ENCODE assay signal across 10 cellular contexts in the genomic region with DNA sequence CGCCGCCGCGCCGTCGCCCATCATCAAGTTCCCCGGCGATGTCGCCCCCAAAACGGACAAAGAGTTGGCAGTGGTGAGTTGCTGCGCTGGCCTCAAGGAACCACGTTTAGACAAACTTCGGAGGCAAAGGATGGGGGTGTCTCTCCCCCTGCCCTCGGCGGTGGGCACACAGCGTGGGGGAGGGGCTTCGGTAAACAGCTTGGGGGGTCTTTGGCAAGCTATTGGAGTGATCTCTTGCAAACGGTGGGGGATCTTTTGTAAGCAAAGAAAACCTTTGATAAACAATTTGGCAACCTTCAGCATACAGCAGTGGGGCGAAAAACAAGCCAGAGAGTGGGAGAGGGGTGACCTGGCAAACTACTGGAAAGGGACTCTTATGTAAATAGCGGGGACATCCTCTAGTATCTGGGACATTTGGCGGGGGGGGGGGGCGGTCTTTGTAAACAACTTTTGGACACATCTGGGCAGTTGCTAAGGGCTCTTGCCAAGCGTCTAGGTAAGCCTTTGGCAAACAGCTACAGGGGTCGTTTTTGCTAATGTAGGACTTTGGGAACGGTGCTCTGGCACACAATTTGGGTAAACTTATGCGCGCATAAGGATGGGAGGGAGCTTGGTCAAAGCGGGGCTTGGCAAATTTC. TPM values are rescaled to one million over a fixed set of nuclear protein-coding genes. Genes with fewer than 3 reads are reported as not detected.
DNase-seq lines count a peak whose midpoint lies in the region; ATAC-seq and TF ChIP-seq lines count a peak whose summit lies in the region.
"Had no signal": no experiment of that assay in that cellular context is flagged by ENCODE, and none has a peak within 500 bp of the region (broad histone marks: within the 10 kb centered on the region; RNA-seq: fewer than 3 reads in every experiment).

No MANE protein-coding gene starts in this region.

- H3K79me2 ChIP-seq in neural cell (replicated peaks; ENCODE audit: insufficient read depth, low read length) = no peaks in the 10 kb centered on the region

- H2AFZ ChIP-seq in neural cell (ENCODE audit: low read depth, low read length) = no peak overlapping the region

- H3K9me3 Mint-ChIP-seq in naive thymus-derived CD8-positive, alpha-beta T cell = peaks cover 0 to 7% (median 0%) of the 10 kb centered on the region in 9 donors

- CTCF ChIA-PET in A673 (lab: Charles Lee) = interaction anchor here (0.7 kb wide), 1 partner anchor 1776 kb away, joined by 3 read pairs; a partner anchor contains a TSS

- H3K27ac Mint-ChIP-seq in naive thymus-derived CD8-positive, alpha-beta T cell = no peak overlapping the region

- H4K20me1 ChIP-seq in neural cell (ENCODE audit: insufficient read depth) = no peaks in the 10 kb centered on the region

- peak overlapping the region; percentile 63 for H3K4me3 ChIP-seq in A673 (ENCODE audit: low read depth, low read length, poor library complexity, severe bottlenecking)
- peak overlapping the region; percentile 56 for H3K4me3 ChIP-seq in NT2/D1 (ENCODE audit: insufficient read length, low read depth)
- peak overlapping the region; percentile 52 for H3K4me3 ChIP-seq in epithelial cell of proximal tubule (ENCODE audit: low read depth, low read length)
- peak overlapping the region; percentile 81 for H3K4me3 ChIP-seq in neural cell (ENCODE audit: low read length)

- POLR2A ChIA-PET in A673 (lab: Charles Lee; ENCODE audit: low non-redundant PET) = no interaction called here
- POLR2A ChIA-PET in naive thymus-derived CD8-positive, alpha-beta T cell (lab: Charles Lee) = no interaction called here

- intact Hi-C loops in A673 (cut with micrococcal nuclease; ENCODE audit: unreplicated experiment) = no loop called here

- BruUV-seq in A673 (replicated peaks; lab: Mats Ljungman, UMichigan) = no TSS peak

- DNase-seq in A673 (ENCODE audit: low spot score) (no peak), NT2/D1 (ENCODE audit: low read depth, low spot score) (no peak), epithelial cell of proximal tubule (ENCODE audit: low read depth) (no peak), H4 (ENCODE audit: low spot score) (no peak), NCI-H2029 treated with DMSO at 0.1 percent for 48 hours (lab: John Stamatoyannopoulos, UW) (no peak), DMS79 treated with DMSO at 0.1 percent for 48 hours (lab: John Stamatoyannopoulos, UW) (no peak)
- DNase-seq in naive thymus-derived CD8-positive, alpha-beta T cell = no peak
- DNase-seq: NCI-H1436 had no signal

- no peaks in the 10 kb centered on the region for H3K36me3 ChIP-seq in A673 (ENCODE audit: insufficient read depth, low read length, poor library complexity, severe bottlenecking)
- H3K36me3 ChIP-seq in NT2/D1 (ENCODE audit: insufficient read depth, insufficient read length, low read length) = peaks cover 34% of the 10 kb centered on the region
- H3K36me3 ChIP-seq in neural cell (ENCODE audit: insufficient read depth, low read length) = no peaks in the 10 kb centered on the region

- no peaks in the 10 kb centered on the region for H3K9me3 ChIP-seq in A673 (ENCODE audit: low read depth, low read length, poor library complexity, severe bottlenecking)
- no peaks in the 10 kb centered on the region for H3K9me3 ChIP-seq in NT2/D1 (ENCODE audit: insufficient read depth, low read length)
- no peaks in the 10 kb centered on the region for H3K9me3 ChIP-seq in neural cell (ENCODE audit: low read length)

- no peak for ATAC-seq in naive thymus-derived CD8-positive, alpha-beta T cell
- ATAC-seq: left colon had no signal

- H3K9ac ChIP-seq in NT2/D1 (ENCODE audit: insufficient read length, low read depth) (peak overlapping the region; percentile 66), neural cell (ENCODE audit: low read length) (peak overlapping the region; percentile 62)

- TF ChIP-seq CTCF in A673 (conservative IDR thresholded peaks at IDR 0.05; ENCODE audit: low read depth, low read length) = no peak
- TF ChIP-seq CTCF in epithelial cell of proximal tubule (conservative IDR thresholded peaks at IDR 0.05; ENCODE audit: low read depth, low read length) = no peak
- no peak for TF ChIP-seq CTCF in neural cell (IDR thresholded peaks at IDR 0.05; ENCODE audit: poor library complexity, severe bottlenecking)

- H3K36me3 Mint-ChIP-seq in naive thymus-derived CD8-positive, alpha-beta T cell = no peaks in the 10 kb centered on the region

- H3K27me3 ChIP-seq in A673 (replicated peaks; ENCODE audit: insufficient read depth, low read depth, low read length, poor library complexity) = peaks cover 5% of the 10 kb centered on the region
- peaks cover 27% of the 10 kb centered on the region for H3K27me3 ChIP-seq in NT2/D1 (ENCODE audit: insufficient read depth, insufficient read length)
- H3K27me3 ChIP-seq in neural cell (ENCODE audit: insufficient read depth, low read depth, low read length) = peaks cover 32% of the 10 kb centered on the region

- no peak for TF ChIP-seq EP300 in neural cell (conservative IDR thresholded peaks at IDR 0.05; ENCODE audit: poor library complexity, severe bottlenecking)

- no peak overlapping the region for H3K27ac ChIP-seq in A673 (ENCODE audit: low read depth, low read length, poor library complexity, severe bottlenecking)
- H3K27ac ChIP-seq in neural cell (ENCODE audit: low read length) = no peak overlapping the region

- no peaks in the 10 kb centered on the region for H3K9me2 ChIP-seq in neural cell (ENCODE audit: insufficient read depth, low read length)

- H3K27me3 Mint-ChIP-seq in naive thymus-derived CD8-positive, alpha-beta T cell = peaks cover 19 to 60% (median 40%) of the 10 kb centered on the region in 5 donors

- H3K4me1 Mint-ChIP-seq in naive thymus-derived CD8-positive, alpha-beta T cell = peaks cover 0 to 4% (median 3%) of the 10 kb centered on the region in 4 donors

- H3K4me2 ChIP-seq in neural cell (ENCODE audit: low read length) = peak overlapping the region; percentile 44

- H3F3A ChIP-seq in neural cell (ENCODE audit: insufficient read depth, low read length, poor library complexity, severe bottlenecking) = no peaks in the 10 kb centered on the region

- H3K4me1 ChIP-seq in A673 (ENCODE audit: insufficient read depth, low read length, poor library complexity, severe bottlenecking) (peaks cover 6% of the 10 kb centered on the region), NT2/D1 (ENCODE audit: insufficient read depth, insufficient read length) (peaks cover 14% of the 10 kb centered on the region)

- H3K4me3 Mint-ChIP-seq in naive thymus-derived CD8-positive, alpha-beta T cell = no peak overlapping the region

- no peak for TF ChIP-seq RAD21 in neural cell (conservative IDR thresholded peaks at IDR 0.05)

TF ChIP-seq in neural cell, 6 proteins besides CTCF, POLR2A, EP300 and RAD21:
- TF ChIP-seq SMC3 (conservative IDR thresholded peaks at IDR 0.05; ENCODE audit: poor library complexity) (no peak), EZH2 (IDR thresholded peaks at IDR 0.05; ENCODE audit: borderline replicate concordance, insufficient read depth, low read length, poor library complexity, severe bottlenecking) (no peak), POLR2AphosphoS5 (IDR thresholded peaks at IDR 0.05) (no peak), TAF1 (IDR thresholded peaks at IDR 0.05; ENCODE audit: low read depth) (no peak), MXI1 (conservative IDR thresholded peaks at IDR 0.05; ENCODE audit: poor library complexity, severe bottlenecking) (no peak)
- TF ChIP-seq, protein P1, sequence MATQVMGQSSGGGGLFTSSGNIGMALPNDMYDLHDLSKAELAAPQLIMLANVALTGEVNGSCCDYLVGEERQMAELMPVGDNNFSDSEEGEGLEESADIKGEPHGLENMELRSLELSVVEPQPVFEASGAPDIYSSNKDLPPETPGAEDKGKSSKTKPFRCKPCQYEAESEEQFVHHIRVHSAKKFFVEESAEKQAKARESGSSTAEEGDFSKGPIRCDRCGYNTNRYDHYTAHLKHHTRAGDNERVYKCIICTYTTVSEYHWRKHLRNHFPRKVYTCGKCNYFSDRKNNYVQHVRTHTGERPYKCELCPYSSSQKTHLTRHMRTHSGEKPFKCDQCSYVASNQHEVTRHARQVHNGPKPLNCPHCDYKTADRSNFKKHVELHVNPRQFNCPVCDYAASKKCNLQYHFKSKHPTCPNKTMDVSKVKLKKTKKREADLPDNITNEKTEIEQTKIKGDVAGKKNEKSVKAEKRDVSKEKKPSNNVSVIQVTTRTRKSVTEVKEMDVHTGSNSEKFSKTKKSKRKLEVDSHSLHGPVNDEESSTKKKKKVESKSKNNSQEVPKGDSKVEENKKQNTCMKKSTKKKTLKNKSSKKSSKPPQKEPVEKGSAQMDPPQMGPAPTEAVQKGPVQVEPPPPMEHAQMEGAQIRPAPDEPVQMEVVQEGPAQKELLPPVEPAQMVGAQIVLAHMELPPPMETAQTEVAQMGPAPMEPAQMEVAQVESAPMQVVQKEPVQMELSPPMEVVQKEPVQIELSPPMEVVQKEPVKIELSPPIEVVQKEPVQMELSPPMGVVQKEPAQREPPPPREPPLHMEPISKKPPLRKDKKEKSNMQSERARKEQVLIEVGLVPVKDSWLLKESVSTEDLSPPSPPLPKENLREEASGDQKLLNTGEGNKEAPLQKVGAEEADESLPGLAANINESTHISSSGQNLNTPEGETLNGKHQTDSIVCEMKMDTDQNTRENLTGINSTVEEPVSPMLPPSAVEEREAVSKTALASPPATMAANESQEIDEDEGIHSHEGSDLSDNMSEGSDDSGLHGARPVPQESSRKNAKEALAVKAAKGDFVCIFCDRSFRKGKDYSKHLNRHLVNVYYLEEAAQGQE (IDR thresholded peaks at IDR 0.05; ENCODE audit: borderline replicate concordance) = no peak

RNA-seq across cellular contexts. Expression of a gene that starts 0.7 kb away (rescaled TPM):
- total RNA-seq in A673 (2021) (36.2 and 48.3 TPM in 2 replicates), epithelial cell of proximal tubule (5.6 and 19.2 TPM in 2 replicates)
- polyA plus RNA-seq in neural cell = 2.5 and 8.1 TPM in 2 replicates
- polyA minus RNA-seq in neural cell = 8.3 and 9.7 TPM in 2 replicates
- 278 and 283 TPM in 2 replicates for total RNA-seq in H4 (2014; rRNA removed; shearing (Covaris generic))
- total RNA-seq in naive thymus-derived CD8-positive, alpha-beta T cell = under 1 TPM in 1 of 2 experiments, not detected in 1; 0.36 TPM
- not detected for polyA plus RNA-seq in naive thymus-derived CD8-positive, alpha-beta T cell

RNA-seq across cellular contexts. Expression of a gene that starts 29.2 kb away (rescaled TPM):
- total RNA-seq in A673 (2021) (8.2 and 11.6 TPM in 2 replicates), epithelial cell of proximal tubule (3.7 and 7.5 TPM in 2 replicates)
- 0.59 and 0.86 TPM in 2 replicates for polyA plus RNA-seq in neural cell
- 0.23 and 1.2 TPM in 2 replicates for polyA minus RNA-seq in neural cell
- 10.0 and 11.7 TPM in 2 replicates for total RNA-seq in H4 (2014; rRNA removed; shearing (Covaris generic))
- total RNA-seq in naive thymus-derived CD8-positive, alpha-beta T cell = under 1 TPM in 1 of 2 experiments, not detected in 1; 0.70 TPM
- not detected for polyA plus RNA-seq in naive thymus-derived CD8-positive, alpha-beta T cell
